20 cellular contexts compared by ENCODE assay signal in genomic region chr9:103287361-103287760, GRCh38.
A peak's percentile ranks its signal among the peaks of the same experiment; 100 is the strongest.
DNase-seq lines count a peak whose midpoint lies in the region; ATAC-seq, FAIRE-seq and TF ChIP-seq lines count a peak whose summit lies in the region.
"Had no signal": no experiment of that assay in that cellular context is flagged by ENCODE, and none has a peak within 500 bp of the region (broad histone marks: within the 10 kb centered on the region; RNA-seq: fewer than 3 reads in every experiment).

No MANE protein-coding gene starts in this region.

- no peaks in the 10 kb centered on the region for H3K36me3 Mint-ChIP-seq in CD8-positive, alpha-beta T cell
- H3K36me3 Mint-ChIP-seq: CD14-positive monocyte had no signal

- POLR2A ChIA-PET in CD8-positive, alpha-beta T cell (lab: Charles Lee), result no interaction called here

- H3K27me3 ChIP-seq in CD8-positive, alpha-beta T cell (ENCODE audit: insufficient read depth, low read length), result no peaks in the 10 kb centered on the region
- H3K27me3 ChIP-seq: BLaER1 had no signal

- ATAC-seq in CD8-positive, alpha-beta T cell, result no peak
- ATAC-seq in HG02840 (IDR thresholded peaks at IDR 0.05; ENCODE audit: low FRiP score, unreplicated experiment) (no peak), GM18517 (IDR thresholded peaks at IDR 0.05; ENCODE audit: unreplicated experiment) (no peak)

- CTCF ChIA-PET in CD8-positive, alpha-beta T cell (lab: Charles Lee), result no interaction called here

- no peaks in the 10 kb centered on the region for H3K4me1 ChIP-seq in CD8-positive, alpha-beta T cell (ENCODE audit: insufficient read depth, low read length)
- H3K4me1 ChIP-seq: BLaER1 had no signal

- H3K4me3 ChIP-seq in CD8-positive, alpha-beta T cell (ENCODE audit: low read depth, low read length), result no peak overlapping the region
- H3K4me3 ChIP-seq: BLaER1, GM23248 had no signal

- H3K4me3 Mint-ChIP-seq in CD8-positive, alpha-beta T cell, result no peak overlapping the region
- H3K4me3 Mint-ChIP-seq: CD14-positive monocyte; CD4-positive, alpha-beta T cell; H9; HFFc6 had no signal

- peak overlapping the region; percentile 7 for H3K27ac Mint-ChIP-seq in CD8-positive, alpha-beta T cell
- H3K27ac Mint-ChIP-seq: CD4-positive, alpha-beta T cell; H9; HFFc6 had no signal

- no peaks in the 10 kb centered on the region for H3K27me3 Mint-ChIP-seq in CD8-positive, alpha-beta T cell (ENCODE audit: low read depth)
- H3K27me3 Mint-ChIP-seq: CD4-positive, alpha-beta T cell had no signal

- no peak overlapping the region for H3K27ac ChIP-seq in CD8-positive, alpha-beta T cell (ENCODE audit: low read depth, low read length)
- H3K27ac ChIP-seq: BLaER1, GM23248 had no signal

- FAIRE-seq in urothelium cell line (lab: Jason Lieb, UNC), result no peak
- FAIRE-seq: GM12892, GM19239, H1 had no signal

- no peak for DNase-seq in CD8-positive, alpha-beta T cell
- DNase-seq in HT-29 (ENCODE audit: low spot score), result peak; percentile 3
- peak; percentile 58 for DNase-seq in SK-N-DZ (ENCODE audit: low spot score)
- DNase-seq in urothelium cell line (ENCODE audit: low spot score), result peak; percentile 2
- DNase-seq in GF-D8 (lab: John Stamatoyannopoulos, UW), result no peak
- DNase-seq: Calu3; CD4-positive, alpha-beta T cell; COR-L47; DMS53; DMS79 treated with DMSO at 0.1 percent for 48 hours; GM23248; H9; HFFc6 had no signal

- peaks cover 6% of the 10 kb centered on the region for H3K9me3 Mint-ChIP-seq in CD8-positive, alpha-beta T cell
- H3K9me3 Mint-ChIP-seq: CD4-positive, alpha-beta T cell; H9 had no signal

- TF ChIP-seq CTCF in CD8-positive, alpha-beta T cell (IDR thresholded peaks at IDR 0.05), result no peak

- intact Hi-C loops in CD8-positive, alpha-beta T cell (cut with DNase I, micrococcal nuclease), result no loop called here

- no peaks in the 10 kb centered on the region for H3K4me1 Mint-ChIP-seq in CD8-positive, alpha-beta T cell (ENCODE audit: low read depth)
- H3K4me1 Mint-ChIP-seq: CD14-positive monocyte, H9 had no signal

- H3K9me3 ChIP-seq in CD8-positive, alpha-beta T cell (ENCODE audit: low read length), result no peaks in the 10 kb centered on the region
- H3K9me3 ChIP-seq: BLaER1 had no signal

- H3K36me3 ChIP-seq in CD8-positive, alpha-beta T cell (ENCODE audit: insufficient read depth, low read length), result no peaks in the 10 kb centered on the region
- H3K36me3 ChIP-seq: BLaER1 had no signal

Comparison
In these comparisons a context has a peak if more than half of its experiments do, and no peak if none do; other contexts are left out.
1. DNase-seq: peak in HT-29 (single experiment), SK-N-DZ (single experiment) and urothelium cell line (single experiment); none in CD8-positive, alpha-beta T cell (0 of 7) and GF-D8 (single experiment).